Comparison of ENCODE assay signal across 25 cellular contexts in genomic region chr5:115227281-115227680, GRCh38. TPM values are rescaled to one million over a fixed set of nuclear protein-coding genes. Genes with fewer than 3 reads are reported as not detected.
DNase-seq lines count a peak whose midpoint lies in the region; ATAC-seq and TF ChIP-seq lines count a peak whose summit lies in the region.
"Had no signal": no experiment of that assay in that cellular context is flagged by ENCODE, and none has a peak within 500 bp of the region (broad histone marks: within the 10 kb centered on the region; RNA-seq: fewer than 3 reads in every experiment).

No MANE protein-coding gene starts in this region.

- H2AK5ac ChIP-seq in trophoblast cell (ENCODE audit: low read length): no peak overlapping the region

- H3K79me2 ChIP-seq in trophoblast cell (ENCODE audit: control insufficient read depth, insufficient read depth, low read length, poor library complexity): no peaks in the 10 kb centered on the region

- no peaks in the 10 kb centered on the region for H3K27me3 ChIP-seq in breast epithelium
- no peaks in the 10 kb centered on the region for H3K27me3 ChIP-seq in trophoblast cell (ENCODE audit: insufficient read depth, low read length)
- no peaks in the 10 kb centered on the region for H3K27me3 ChIP-seq in ovary
- H3K27me3 ChIP-seq: BLaER1 treated with 17β-estradiol and CSF1 and Interleukin-3, amounts not matched to agents 10 nM and 100 nM had no signal

- no peak overlapping the region for H4K12ac ChIP-seq in trophoblast cell (ENCODE audit: low read depth, low read length)

- peak overlapping the region; percentile 76 for H3K27ac Mint-ChIP-seq in MCF 10A (ENCODE audit: low read depth, unreplicated experiment)
- peak overlapping the region; percentile 15 to 28 for H3K27ac Mint-ChIP-seq in effector memory CD8-positive, alpha-beta T cell
- H3K27ac Mint-ChIP-seq: B cell; CD4-positive, alpha-beta memory T cell had no signal

- no peak overlapping the region for H3K4me2 ChIP-seq in trophoblast cell (ENCODE audit: low read length)
- H3K4me2 ChIP-seq: A549; BLaER1 treated with 17β-estradiol and CSF1 and Interleukin-3, amounts not matched to agents 10 nM and 100 nM had no signal

- no peak overlapping the region for H3K9ac ChIP-seq in trophoblast cell (ENCODE audit: low read length)
- H3K9ac ChIP-seq: BLaER1 treated with 17β-estradiol and CSF1 and Interleukin-3, amounts not matched to agents 10 nM and 100 nM had no signal

- BruUV-seq in MCF 10A (replicated peaks; lab: Mats Ljungman, UMichigan): no TSS peak

- H3K4me3 ChIP-seq in breast epithelium (no peak overlapping the region), trophoblast cell (ENCODE audit: low read depth, low read length) (no peak overlapping the region), ovary (no peak overlapping the region)
- H3K4me3 ChIP-seq: A549; BLaER1 treated with 17β-estradiol and CSF1 and Interleukin-3, amounts not matched to agents 10 nM and 100 nM; GM12878 had no signal

- ATAC-seq in effector memory CD8-positive, alpha-beta T cell (replicated peaks): no peak
- ATAC-seq: A549, GM12878 had no signal

- no peak overlapping the region for H3K14ac ChIP-seq in trophoblast cell (ENCODE audit: low read length)

- H2BK5ac ChIP-seq in trophoblast cell (ENCODE audit: low read depth, low read length, poor library complexity): no peak overlapping the region

- H2BK12ac ChIP-seq in trophoblast cell (ENCODE audit: low read length): no peak overlapping the region

- H3K4me1 Mint-ChIP-seq in MCF 10A (ENCODE audit: insufficient read depth, unreplicated experiment): no peaks in the 10 kb centered on the region
- peaks cover 3 to 27% of the 10 kb centered on the region in 2 donors for H3K4me1 Mint-ChIP-seq in effector memory CD8-positive, alpha-beta T cell (ENCODE audit: low read depth in 2 of 2)

- H3K27me3 Mint-ChIP-seq in MCF 10A (ENCODE audit: insufficient read depth, unreplicated experiment): no peaks in the 10 kb centered on the region
- H3K27me3 Mint-ChIP-seq in effector memory CD8-positive, alpha-beta T cell: no peaks in the 10 kb centered on the region
- H3K27me3 Mint-ChIP-seq: B cell; CD4-positive, alpha-beta memory T cell; CD4-positive, CD25-positive, alpha-beta regulatory T cell; CD8-positive, alpha-beta memory T cell had no signal

- CTCF ChIA-PET in MCF 10A (lab: Yijun Ruan, JAX): interaction anchor here (0.7 kb wide), 1 partner anchor 1669 kb away, joined by 3 read pairs; no protein-coding TSS in a partner anchor

- H3K18ac ChIP-seq in trophoblast cell (ENCODE audit: low read length): no peak overlapping the region

- POLR2A ChIA-PET in MCF 10A (lab: Yijun Ruan, JAX): no interaction called here

- H3K9me3 ChIP-seq in breast epithelium (no peaks in the 10 kb centered on the region), trophoblast cell (ENCODE audit: insufficient read depth, low read depth, low read length) (no peaks in the 10 kb centered on the region), ovary (no peaks in the 10 kb centered on the region)
- H3K9me3 ChIP-seq: A549; BLaER1 treated with 17β-estradiol and CSF1 and Interleukin-3, amounts not matched to agents 10 nM and 100 nM had no signal

- H3K36me3 ChIP-seq in breast epithelium (no peaks in the 10 kb centered on the region), trophoblast cell (ENCODE audit: control insufficient read depth in 1 of 2, insufficient read depth in 2 of 2, low read length in 2 of 2) (peaks cover 2% of the 10 kb centered on the region in 2 experiments), ovary (no peaks in the 10 kb centered on the region)

- H3K9me3 Mint-ChIP-seq in MCF 10A (ENCODE audit: unreplicated experiment): no peaks in the 10 kb centered on the region
- H3K9me3 Mint-ChIP-seq in effector memory CD8-positive, alpha-beta T cell: no peaks in the 10 kb centered on the region
- H3K9me3 Mint-ChIP-seq: CD14-positive monocyte; CD4-positive, CD25-positive, alpha-beta regulatory T cell; CD8-positive, alpha-beta memory T cell had no signal

- WGBS in trophoblast cell (ENCODE audit: extremely low coverage, insufficient coverage, insufficient read length): no CpG with 5 or more reads among the region's 1 CpG
- WGBS in ovary, 3 donors: 97 to 100% (median 97%) methylated on average over 1 of the region's 1 CpG

- H3K23ac ChIP-seq in trophoblast cell (ENCODE audit: low read length): no peak overlapping the region

- peaks cover 60% of the 10 kb centered on the region for H3K36me3 Mint-ChIP-seq in MCF 10A (ENCODE audit: insufficient read depth, unreplicated experiment)
- peaks cover 18% of the 10 kb centered on the region for H3K36me3 Mint-ChIP-seq in effector memory CD8-positive, alpha-beta T cell (ENCODE audit: insufficient read depth)

- no peaks in the 10 kb centered on the region for H3K79me1 ChIP-seq in trophoblast cell (ENCODE audit: low read length)

- TF ChIP-seq POLR2A in breast epithelium (IDR thresholded peaks at IDR 0.05) (no peak), ovary (IDR thresholded peaks at IDR 0.05) (no peak)

- TF ChIP-seq CTCF in MCF 10A (IDR thresholded peaks at IDR 0.05; ENCODE audit: unreplicated experiment) (no peak), breast epithelium (IDR thresholded peaks at IDR 0.05) (no peak), ovary (IDR thresholded peaks at IDR 0.05) (no peak)

- H3K4ac ChIP-seq in trophoblast cell (ENCODE audit: low read depth, low read length): no peak overlapping the region

- H3K27ac ChIP-seq in breast epithelium (no peak overlapping the region), trophoblast cell (ENCODE audit: low read depth, low read length) (no peak overlapping the region), ovary (no peak overlapping the region)
- H3K27ac ChIP-seq: 22Rv1; A549; BLaER1 treated with 17β-estradiol and CSF1 and Interleukin-3, amounts not matched to agents 10 nM and 100 nM had no signal

- DNase-seq in MCF 10A (ENCODE audit: unreplicated experiment) (no peak), breast epithelium (ENCODE audit: low spot score in 2 of 2) (no peak), trophoblast cell (peak; percentile 85 to 90), ovary (no peak), NCI-H82 (lab: John Stamatoyannopoulos, UW) (no peak)
- DNase-seq in effector memory CD8-positive, alpha-beta T cell: no peak
- DNase-seq: AML-193; CD4-positive, alpha-beta memory T cell; CD4-positive, CD25-positive, alpha-beta regulatory T cell; CD8-positive, alpha-beta memory T cell; COR-L47; DMS 273 treated with DMSO at 0.1 percent for 48 hours; DMS153; DMS53; DMS79; DND-41; EL; GDM1 had no signal

- no peaks in the 10 kb centered on the region for H3K4me1 ChIP-seq in breast epithelium
- no peaks in the 10 kb centered on the region for H3K4me1 ChIP-seq in trophoblast cell (ENCODE audit: control insufficient read depth in 1 of 2, insufficient read depth in 2 of 2, low read length in 2 of 2)
- H3K4me1 ChIP-seq in ovary (ENCODE audit: insufficient read depth): no peaks in the 10 kb centered on the region
- H3K4me1 ChIP-seq: A549 had no signal

- H3K4me3 Mint-ChIP-seq in MCF 10A (ENCODE audit: unreplicated experiment): no peak overlapping the region
- H3K4me3 Mint-ChIP-seq in effector memory CD8-positive, alpha-beta T cell: no peak overlapping the region
- H3K4me3 Mint-ChIP-seq: B cell; CD14-positive monocyte; CD4-positive, alpha-beta memory T cell; CD4-positive, CD25-positive, alpha-beta regulatory T cell; CD8-positive, alpha-beta memory T cell had no signal

- no peak overlapping the region for H2AFZ ChIP-seq in trophoblast cell (ENCODE audit: insufficient read depth, low read length, poor library complexity)

- TF ChIP-seq EP300 in ovary (IDR thresholded peaks at IDR 0.05): no peak

- intact Hi-C loops in MCF 10A (cut with micrococcal nuclease) (no loop called here), breast epithelium (cut with DNase I; ENCODE audit: low total_unique reads) (no loop called here), ovary (cut with DNase I) (no loop called here)

- H4K91ac ChIP-seq in trophoblast cell (ENCODE audit: low read depth, low read length): no peak overlapping the region

- no peak overlapping the region for H4K8ac ChIP-seq in trophoblast cell (ENCODE audit: low read depth, low read length)

- H2BK120ac ChIP-seq in trophoblast cell (ENCODE audit: insufficient read depth, low read length, poor library complexity): no peak overlapping the region

RNA-seq across cellular contexts. Expression of gene PGGT1B, which starts 35.4 kb away (rescaled TPM):
- 43.9 and 48.5 TPM in 2 replicates for total RNA-seq in MCF 10A (2022)
- total RNA-seq in breast epithelium: 10 to 100 TPM; 12.6 to 15.7 (median 15.7) TPM
- 5.8 and 5.9 TPM in 2 replicates for polyA plus RNA-seq in trophoblast cell (2013)
- 10 to 100 TPM in 6 of 7 donors, 1 to 10 TPM in 1; 6.7 to 45.0 (median 34.3) TPM for total RNA-seq in ovary
- polyA plus RNA-seq in ovary: 10 to 100 TPM in 1 of 2 donors, 1 to 10 TPM in 1; 3.4 to 12.4 TPM

RNA-seq across cellular contexts. Expression of gene TRIM36, which starts 57.6 kb away (rescaled TPM):
- total RNA-seq in MCF 10A (2022): 4.9 and 7.1 TPM in 2 replicates
- 1 to 10 TPM; 1.8 to 7.2 (median 6.9) TPM for total RNA-seq in breast epithelium
- polyA plus RNA-seq in trophoblast cell (2013): 0.31 TPM in 2 replicates
- total RNA-seq in ovary: 10 to 100 TPM in 1 of 7 donors, 1 to 10 TPM in 6; 2.5 to 10.3 (median 4.1) TPM
- 1 to 10 TPM; 1.5 to 2.6 TPM for polyA plus RNA-seq in ovary
- total RNA-seq: CD4-positive, alpha-beta memory T cell; CD4-positive, CD25-positive, alpha-beta regulatory T cell; G401 had no signal
- polyA plus RNA-seq: CD4-positive, alpha-beta memory T cell; CD4-positive, CD25-positive, alpha-beta regulatory T cell; CD8-positive, alpha-beta memory T cell had no signal

Comparison
In these comparisons a context has a peak if more than half of its experiments do, and no peak if none do; other contexts are left out.
1. DNase-seq: peak in trophoblast cell (2 of 2); none in MCF 10A (single experiment), breast epithelium (0 of 2), effector memory CD8-positive, alpha-beta T cell (0 of 3), ovary (0 of 5) and NCI-H82 (single experiment).